Comparison of ENCODE assay signal across 16 cellular contexts in the genomic region with DNA sequence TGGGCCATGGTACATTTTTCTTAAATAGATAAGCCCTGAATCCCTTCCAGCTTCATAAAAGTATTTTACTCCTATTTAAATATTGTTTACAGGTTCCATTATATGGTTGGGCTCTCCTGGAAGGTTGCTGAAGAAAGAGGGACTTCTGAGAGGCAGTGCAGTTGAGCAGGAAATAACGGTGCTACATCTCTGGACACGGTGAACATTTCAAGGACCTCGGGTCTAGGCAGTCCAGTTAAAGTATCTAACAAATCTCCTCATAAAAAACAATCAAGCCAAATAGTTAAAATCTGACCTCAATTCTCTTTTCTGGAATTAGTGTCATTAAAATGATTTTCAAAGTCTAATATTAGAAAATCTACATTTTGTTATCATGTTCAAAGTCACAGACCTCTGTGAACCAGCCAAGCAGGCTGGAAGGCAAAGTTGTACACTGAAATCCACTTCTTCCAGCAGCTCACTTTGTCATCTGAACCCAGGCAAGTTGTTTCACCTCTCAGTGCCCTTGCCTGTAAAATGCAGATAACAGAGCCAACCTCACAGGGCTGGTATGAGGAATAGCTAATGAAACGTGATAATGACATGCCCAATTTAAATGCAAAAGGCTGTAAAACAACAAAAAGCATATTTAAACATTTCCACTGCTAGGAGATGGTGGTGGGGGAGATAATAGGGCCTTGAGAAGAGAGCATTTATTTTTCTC.
"Had no signal": no experiment of that assay in that cellular context is flagged by ENCODE, and none has a peak within 500 bp of the region (broad histone marks: within the 10 kb centered on the region; RNA-seq: fewer than 3 reads in every experiment).

No MANE protein-coding gene starts in this region.

- H3K4me3 ChIP-seq: breast epithelium had no signal

- H3K36me3 ChIP-seq: breast epithelium had no signal

- DNase-seq: activated CD4-positive, alpha-beta T cell treated with anti-CD3 and anti-CD28 coated beads, Interleukin-2, amount 10 ng/mL, durations not matched to agents 7 days and 5 days; activated CD8-positive, alpha-beta memory T cell treated with anti-CD3 and anti-CD28 coated beads, Interleukin-2, amount 50 U/mL, for 48 hours; activated gamma-delta T cell treated with Interleukin-2 at 50 U/mL for 16 hours; activated naive CD8-positive, alpha-beta T cell treated with anti-CD3 and anti-CD28 coated beads, Interleukin-2, amount 10 ng/mL, durations not matched to agents 7 days and 5 days; activated T-cell treated with anti-CD3 and anti-CD28 coated beads, Interleukin-2, amount 50 U/mL, for 72 hours; anterior cingulate cortex; hippocampal formation; occipital lobe; stimulated activated CD4-positive, alpha-beta T cell treated with anti-CD3 and anti-CD28 coated beads, Interleukin-12 subunit alpha, Interleukin-12 subunit beta, amount 100 ng/mL, for 4 hours; T-helper 17 cell had no signal

- H3K27ac ChIP-seq: breast epithelium, epithelial cell of prostate had no signal

- FAIRE-seq: frontal cortex, keratinocyte, TTC549 had no signal

- H3K4me1 ChIP-seq: breast epithelium had no signal

- H3K27me3 ChIP-seq: breast epithelium had no signal

- ATAC-seq: activated T-cell treated with anti-CD3 and anti-CD28 coated beads, Interleukin-2, amount 50 U/mL, for 72 hours; stimulated activated effector memory CD8-positive, alpha-beta T cell treated with anti-CD3 and anti-CD28 coated beads, Interleukin-12 subunit alpha, Interleukin-12 subunit beta, amount 100 ng/mL, for 72 hours; T-helper 17 cell had no signal
